Comparison of ENCODE assay signal across 9 cellular contexts in the genomic region with DNA sequence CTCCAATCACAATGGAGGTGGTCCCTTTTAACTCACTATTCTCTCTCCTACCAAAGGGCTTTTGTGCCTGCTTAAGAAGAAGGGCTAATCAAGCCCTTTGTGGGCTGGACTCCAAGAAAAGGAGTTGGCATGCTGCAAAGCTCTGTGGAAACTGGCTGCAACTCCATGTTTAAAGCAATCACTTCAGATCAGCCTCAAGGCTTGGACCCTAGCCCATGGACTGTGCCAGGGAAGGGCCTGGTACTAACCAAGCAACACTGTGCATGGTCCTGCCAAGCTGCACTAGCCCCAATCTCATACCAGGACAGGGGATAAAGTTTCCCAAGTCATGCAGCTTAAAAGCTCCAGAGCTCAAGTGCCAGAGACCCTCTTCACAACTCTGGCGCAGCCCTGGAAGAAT.
A peak's percentile ranks its signal among the peaks of the same experiment; 100 is the strongest.
DNase-seq lines count a peak whose midpoint lies in the region; ATAC-seq and TF ChIP-seq lines count a peak whose summit lies in the region.
"Had no signal": no experiment of that assay in that cellular context is flagged by ENCODE, and none has a peak within 500 bp of the region (broad histone marks: within the 10 kb centered on the region; RNA-seq: fewer than 3 reads in every experiment).

No MANE protein-coding gene starts in this region.

- H3K4me1 Mint-ChIP-seq in central memory CD8-positive, alpha-beta T cell: peaks cover 5% of the 10 kb centered on the region

- H3K36me3 Mint-ChIP-seq in central memory CD8-positive, alpha-beta T cell (ENCODE audit: insufficient read depth): peaks cover 20% of the 10 kb centered on the region

- ATAC-seq in central memory CD8-positive, alpha-beta T cell (replicated peaks; ENCODE audit: extremely low read depth, poor library complexity, severe bottlenecking): no peak
- peak; percentile 87 for ATAC-seq in left lung
- ATAC-seq in GM21515 (IDR thresholded peaks at IDR 0.05; ENCODE audit: unreplicated experiment): no peak
- no peak for ATAC-seq in HG03108 (IDR thresholded peaks at IDR 0.05; ENCODE audit: unreplicated experiment)

- peaks cover 0 to 8% of the 10 kb centered on the region in 2 donors for H3K4me1 ChIP-seq in left lung

- no peak for TF ChIP-seq CTCF in left lung (IDR thresholded peaks at IDR 0.05)

- peak; percentile 42 for DNase-seq in NCI-H226
- DNase-seq in central memory CD8-positive, alpha-beta T cell (ENCODE audit: low spot score in 2 of 2): no peak
- peak in 1 of 2 donors; percentile 53 for DNase-seq in left lung
- DNase-seq in substantia nigra (lab: John Stamatoyannopoulos, UW): peak in 48 of 49 donors; percentile 2 to 94 (median 62)
- DNase-seq in central memory CD4-positive, alpha-beta T cell: no peak
- DNase-seq: activated T-cell treated with anti-CD3 and anti-CD28 coated beads, Interleukin-2, amount 50 U/mL, for 48 hours; NCI-H1930 had no signal

- H3K27me3 ChIP-seq in left lung: no peaks in the 10 kb centered on the region

- no peaks in the 10 kb centered on the region for H3K36me3 ChIP-seq in left lung

- intact Hi-C loops in left lung (cut with DNase I): loop anchor here in 1 of 2 donors (5.0 kb wide), 1 partner anchor 297 kb away; no protein-coding TSS in a partner anchor

- no peak overlapping the region for H3K4me3 ChIP-seq in left lung

- H3K27me3 Mint-ChIP-seq in central memory CD8-positive, alpha-beta T cell: no peaks in the 10 kb centered on the region

- no peak overlapping the region for H3K4me3 Mint-ChIP-seq in central memory CD8-positive, alpha-beta T cell

- no peak overlapping the region for H3K27ac ChIP-seq in left lung
- H3K27ac ChIP-seq in substantia nigra (ENCODE audit: low read depth, low read length, poor library complexity, severe bottlenecking): peak overlapping the region; percentile 89

- H3K9me3 ChIP-seq in left lung: no peaks in the 10 kb centered on the region

- peak overlapping the region; percentile 36 for H3K27ac Mint-ChIP-seq in central memory CD8-positive, alpha-beta T cell (ENCODE audit: low read depth)

- H3K9me3 Mint-ChIP-seq in central memory CD8-positive, alpha-beta T cell: no peaks in the 10 kb centered on the region

Comparison
In these comparisons a context has a peak if more than half of its experiments do, and no peak if none do; other contexts are left out.
1. DNase-seq: peak in NCI-H226 (single experiment) and substantia nigra (48 of 49); none in central memory CD8-positive, alpha-beta T cell (0 of 2) and central memory CD4-positive, alpha-beta T cell (single experiment).